22 cellular contexts compared by ENCODE assay signal in genomic region chr20:38466171-38466570, GRCh38. TPM values are rescaled to one million over a fixed set of nuclear protein-coding genes. Genes with fewer than 3 reads are reported as not detected.
DNase-seq lines count a peak whose midpoint lies in the region; ATAC-seq and TF ChIP-seq lines count a peak whose summit lies in the region.
"Had no signal": no experiment of that assay in that cellular context is flagged by ENCODE, and none has a peak within 500 bp of the region (broad histone marks: within the 10 kb centered on the region; RNA-seq: fewer than 3 reads in every experiment).

No MANE protein-coding gene starts in this region.

- no peak overlapping the region for H3K4me3 ChIP-seq in Karpas-422 (ENCODE audit: low read length)
- H3K4me3 ChIP-seq: BLaER1 had no signal

- no peak overlapping the region for H3K27ac ChIP-seq in Karpas-422 (ENCODE audit: low read length)
- H3K27ac ChIP-seq: BLaER1 had no signal

- H3K9me2 ChIP-seq in Karpas-422 (replicated peaks; ENCODE audit: insufficient read depth, low read length), result no peaks in the 10 kb centered on the region

- no peak overlapping the region for H3K9ac ChIP-seq in Karpas-422 (ENCODE audit: low read length)
- H3K9ac ChIP-seq: BLaER1 had no signal

- peaks cover 3% of the 10 kb centered on the region for H3K4me1 ChIP-seq in Karpas-422 (ENCODE audit: low read length)
- H3K4me1 ChIP-seq: BE2C, BLaER1 had no signal

- peak overlapping the region; percentile 33 for H2AFZ ChIP-seq in Karpas-422 (ENCODE audit: low read length)

- no peaks in the 10 kb centered on the region for H3K79me2 ChIP-seq in Karpas-422 (ENCODE audit: low read length)

- H4K20me1 ChIP-seq in Karpas-422 (ENCODE audit: insufficient read depth, low read depth, low read length), result no peaks in the 10 kb centered on the region
- H4K20me1 ChIP-seq: BLaER1 had no signal

- no peaks in the 10 kb centered on the region for H3K9me3 ChIP-seq in Karpas-422 (ENCODE audit: low read length)
- H3K9me3 ChIP-seq: BE2C, BLaER1 had no signal

- no peaks in the 10 kb centered on the region for H3K27me3 ChIP-seq in Karpas-422 (ENCODE audit: low read length)
- H3K27me3 ChIP-seq: BE2C, BLaER1 had no signal

- H3K36me3 ChIP-seq in Karpas-422 (ENCODE audit: insufficient read depth, low read length), result no peaks in the 10 kb centered on the region
- H3K36me3 ChIP-seq: BE2C, BLaER1 had no signal

- ATAC-seq in GM18909 (IDR thresholded peaks at IDR 0.05; ENCODE audit: poor library complexity, unreplicated experiment), result no peak
- no peak for ATAC-seq in SK-N-SH treated with all-trans-retinoic acid at 6 μM for 48 hours

- in situ Hi-C loops in G401 (cut with HindIII; ENCODE audit: low sequenced_read_pairs), result no loop called here

- H3K4me2 ChIP-seq in Karpas-422 (ENCODE audit: low read depth, low read length, poor library complexity, severe bottlenecking), result no peak overlapping the region
- H3K4me2 ChIP-seq: BLaER1 had no signal

- DNase-seq in G401 (ENCODE audit: low spot score), result peak; percentile 96
- DNase-seq in Karpas-422, result no peak
- DNase-seq in cerebellar cortex (ENCODE audit: low spot score), result peak; percentile 95
- peak; percentile 84 for DNase-seq in cerebellum (ENCODE audit: low spot score)
- no peak for DNase-seq in NCI-H345 (lab: John Stamatoyannopoulos, UW)
- DNase-seq: 8988T; ACHN; BE2C; CD4-positive, alpha-beta memory T cell; CD4-positive, CD25-positive, alpha-beta regulatory T cell; CD8-positive, alpha-beta memory T cell; COR-L47; DMS 273 treated with DMSO at 0.1 percent for 48 hours; DMS153; DMS53; DMS79; DND-41; EL; GF-D8 had no signal

TF ChIP-seq in SK-N-SH treated with all-trans-retinoic acid at 6 μM for 48 hours, 23 proteins besides CTCF, POLR2A, EP300 and RAD21:
- no peak for TF ChIP-seq BACH2 (CRISPR knock-in tag; IDR thresholded peaks at IDR 0.05; ENCODE audit: borderline replicate concordance)
- no peak for TF ChIP-seq ZFP30 (CRISPR knock-in tag; IDR thresholded peaks at IDR 0.05)
- TF ChIP-seq ZNF8 (CRISPR knock-in tag; IDR thresholded peaks at IDR 0.05), result no peak
- no peak for TF ChIP-seq ISL1 (CRISPR knock-in tag; IDR thresholded peaks at IDR 0.05)
- TF ChIP-seq PATZ1 (CRISPR knock-in tag; IDR thresholded peaks at IDR 0.05; ENCODE audit: borderline replicate concordance), result no peak
- no peak for TF ChIP-seq CREB5 (CRISPR knock-in tag; IDR thresholded peaks at IDR 0.05; ENCODE audit: low read depth)
- TF ChIP-seq TCF4 (CRISPR knock-in tag; IDR thresholded peaks at IDR 0.05; ENCODE audit: borderline replicate concordance), result no peak
- TF ChIP-seq ESRRG (CRISPR knock-in tag; IDR thresholded peaks at IDR 0.05), result no peak
- TF ChIP-seq ZC3H10 (CRISPR knock-in tag; IDR thresholded peaks at IDR 0.05), result no peak
- no peak for TF ChIP-seq CSDC2 (CRISPR knock-in tag; IDR thresholded peaks at IDR 0.05)
- TF ChIP-seq TOX (CRISPR knock-in tag; IDR thresholded peaks at IDR 0.05; ENCODE audit: borderline replicate concordance), result no peak
- TF ChIP-seq PPARA (CRISPR knock-in tag; IDR thresholded peaks at IDR 0.05; ENCODE audit: borderline replicate concordance), result no peak
- no peak for TF ChIP-seq GLIS3 (CRISPR knock-in tag; IDR thresholded peaks at IDR 0.05)
- TF ChIP-seq OSR1 (CRISPR knock-in tag; IDR thresholded peaks at IDR 0.05), result no peak
- TF ChIP-seq ZNF565 (CRISPR knock-in tag; conservative IDR thresholded peaks at IDR 0.05; ENCODE audit: low read depth), result no peak

RNA-seq across cellular contexts. Expression of gene RALGAPB, which starts 6.5 kb away (rescaled TPM):
- total RNA-seq in G401 (2014; rRNA removed; shearing (Covaris generic)), result 4.9 and 8.7 TPM in 2 replicates
- 27.2 and 58.6 TPM in 2 replicates for total RNA-seq in Karpas-422 (2014; rRNA removed; shearing (Covaris generic); ENCODE audit: low replicate concordance)
- total RNA-seq in cerebellum, result 63.0 TPM

RNA-seq across cellular contexts. Expression of gene SNHG17, which starts 31.0 kb away (rescaled TPM):
- 64.7 and 97.1 TPM in 2 replicates for total RNA-seq in G401 (2014; rRNA removed; shearing (Covaris generic))
- total RNA-seq in Karpas-422 (2014; rRNA removed; shearing (Covaris generic); ENCODE audit: low replicate concordance), result 27.3 and 36.4 TPM in 2 replicates
- total RNA-seq in cerebellum, result 6.1 TPM

Comparison
In these comparisons a context has a peak if more than half of its experiments do, and no peak if none do; other contexts are left out.
1. DNase-seq: peak in G401 (single experiment), cerebellar cortex (single experiment) and cerebellum (single experiment); none in Karpas-422 (single experiment) and NCI-H345 (single experiment).